In genomic region chr15:38631126-38632075, GRCh38 we compare ENCODE assay signal across 16 cellular contexts.
A peak's percentile ranks its signal among the peaks of the same experiment; 100 is the strongest.
DNase-seq lines count a peak whose midpoint lies in the region; ATAC-seq lines count a peak whose summit lies in the region.
"Had no signal": no experiment of that assay in that cellular context is flagged by ENCODE, and none has a peak within 500 bp of the region (broad histone marks: within the 10 kb centered on the region; RNA-seq: fewer than 3 reads in every experiment).

No MANE protein-coding gene starts in this region.

- CTCF ChIA-PET in activated naive CD4-positive, alpha-beta T cell treated with anti-CD3 and anti-CD28 coated beads, Interleukin-2, amount 10 ng/mL, durations not matched to agents 7 days and 5 days (lab: Charles Lee): interaction anchor here (1.0 to 2.0 kb wide), 5 partner anchors 17 to 67 kb away, joined by 3 to 13 read pairs (median 5); partner anchors contain the start of gene RASGRP1
- CTCF ChIA-PET in activated CD4-positive, alpha-beta memory T cell treated with anti-CD3 and anti-CD28 coated beads for 36 hours (lab: Charles Lee): interaction anchor here (0.9 to 2.9 kb wide), 6 partner anchors 16 to 68 kb away, joined by 3 to 17 read pairs (median 6); partner anchors contain the start of gene RASGRP1

- no peaks in the 10 kb centered on the region for H3K9me3 Mint-ChIP-seq in activated naive CD4-positive, alpha-beta T cell treated with anti-CD3 and anti-CD28 coated beads, Interleukin-2, amount 10 ng/mL, durations not matched to agents 7 days and 5 days
- H3K9me3 Mint-ChIP-seq in activated CD4-positive, alpha-beta memory T cell treated with anti-CD3 and anti-CD28 coated beads for 36 hours: no peaks in the 10 kb centered on the region
- H3K9me3 Mint-ChIP-seq: H9, neural progenitor cell had no signal

- ATAC-seq in HG02623 (IDR thresholded peaks at IDR 0.05; ENCODE audit: unreplicated experiment) (peak; percentile 46), HG03565 (IDR thresholded peaks at IDR 0.05; ENCODE audit: unreplicated experiment) (no peak)
- ATAC-seq in stimulated activated naive CD8-positive, alpha-beta T cell treated with anti-CD3 and anti-CD28 coated beads, Interleukin-15, Interleukin-2, amounts not matched to agents 100 U/mL and 50 U/mL, for 24 hours: peak; percentile 82
- ATAC-seq: upper lobe of right lung had no signal

- intact Hi-C loops in activated CD4-positive, alpha-beta memory T cell treated with anti-CD3 and anti-CD28 coated beads for 36 hours (cut with micrococcal nuclease): loop anchor here (1.0 to 2.0 kb wide), 3 partner anchors 19 to 40 kb away; no protein-coding TSS in a partner anchor

- POLR2A ChIA-PET in activated CD4-positive, alpha-beta memory T cell treated with anti-CD3 and anti-CD28 coated beads for 36 hours (lab: Charles Lee): interaction anchor here (1.0 to 3.6 kb wide), 10 partner anchors 9 to 71 kb away, joined by 3 to 25 read pairs (median 6); partner anchors contain the start of gene RASGRP1

- no peaks in the 10 kb centered on the region for H3K36me3 Mint-ChIP-seq in activated naive CD4-positive, alpha-beta T cell treated with anti-CD3 and anti-CD28 coated beads, Interleukin-2, amount 10 ng/mL, durations not matched to agents 7 days and 5 days
- H3K36me3 Mint-ChIP-seq in activated CD4-positive, alpha-beta memory T cell treated with anti-CD3 and anti-CD28 coated beads for 36 hours: no peaks in the 10 kb centered on the region
- H3K36me3 Mint-ChIP-seq: neural progenitor cell had no signal

- H3K27ac Mint-ChIP-seq in activated naive CD4-positive, alpha-beta T cell treated with anti-CD3 and anti-CD28 coated beads, Interleukin-2, amount 10 ng/mL, durations not matched to agents 7 days and 5 days: peak overlapping the region; percentile 76
- peak overlapping the region; percentile 87 for H3K27ac Mint-ChIP-seq in activated CD4-positive, alpha-beta memory T cell treated with anti-CD3 and anti-CD28 coated beads for 36 hours
- H3K27ac Mint-ChIP-seq: H9, neural progenitor cell had no signal

- peaks cover 40% of the 10 kb centered on the region for H3K4me1 Mint-ChIP-seq in activated naive CD4-positive, alpha-beta T cell treated with anti-CD3 and anti-CD28 coated beads, Interleukin-2, amount 10 ng/mL, durations not matched to agents 7 days and 5 days
- H3K4me1 Mint-ChIP-seq in activated CD4-positive, alpha-beta memory T cell treated with anti-CD3 and anti-CD28 coated beads for 36 hours (ENCODE audit: low read depth): peaks cover 39% of the 10 kb centered on the region

- no peak for DNase-seq in activated naive CD4-positive, alpha-beta T cell treated with anti-CD3 and anti-CD28 coated beads, Interleukin-2, amount 10 ng/mL, durations not matched to agents 7 days and 5 days
- DNase-seq in activated naive CD4-positive, alpha-beta T cell (lab: John Stamatoyannopoulos, UW): no peak
- DNase-seq in activated CD4-positive, alpha-beta memory T cell treated with anti-CD3 and anti-CD28 coated beads for 36 hours: no peak
- DNase-seq in stimulated activated naive CD8-positive, alpha-beta T cell treated with anti-CD3 and anti-CD28 coated beads, Interleukin-15, Interleukin-2, amounts not matched to agents 100 U/mL and 50 U/mL, for 24 hours: no peak
- DNase-seq in HuH-7.5 (ENCODE audit: low spot score) (no peak), A172 (ENCODE audit: low spot score) (no peak)
- DNase-seq: activated effector memory CD4-positive, alpha-beta T cell treated with anti-CD3 and anti-CD28 coated beads, Interleukin-2, amount 50 U/mL, for 16 hours; H9; NCI-H1092; NCI-H226; SK-N-SH; stimulated activated CD4-positive, alpha-beta T cell treated with anti-CD3 and anti-CD28 coated beads, Interleukin-2, amount 100 ng/mL, for 24 hours; upper lobe of right lung had no signal

- H3K27me3 Mint-ChIP-seq in activated naive CD4-positive, alpha-beta T cell treated with anti-CD3 and anti-CD28 coated beads, Interleukin-2, amount 10 ng/mL, durations not matched to agents 7 days and 5 days: peaks cover 4% of the 10 kb centered on the region
- H3K27me3 Mint-ChIP-seq in activated CD4-positive, alpha-beta memory T cell treated with anti-CD3 and anti-CD28 coated beads for 36 hours: no peaks in the 10 kb centered on the region

- no peak overlapping the region for H3K4me3 Mint-ChIP-seq in activated naive CD4-positive, alpha-beta T cell treated with anti-CD3 and anti-CD28 coated beads, Interleukin-2, amount 10 ng/mL, durations not matched to agents 7 days and 5 days
- H3K4me3 Mint-ChIP-seq in activated CD4-positive, alpha-beta memory T cell treated with anti-CD3 and anti-CD28 coated beads for 36 hours: no peak overlapping the region
- H3K4me3 Mint-ChIP-seq: H9, neural progenitor cell had no signal
